Comparison of ENCODE assay signal across 17 cellular contexts in genomic region chr11:15651033-15651432, GRCh38.
A peak's percentile ranks its signal among the peaks of the same experiment; 100 is the strongest.
DNase-seq lines count a peak whose midpoint lies in the region; ATAC-seq, FAIRE-seq and TF ChIP-seq lines count a peak whose summit lies in the region.
"Had no signal": no experiment of that assay in that cellular context is flagged by ENCODE, and none has a peak within 500 bp of the region (broad histone marks: within the 10 kb centered on the region; RNA-seq: fewer than 3 reads in every experiment).

No MANE protein-coding gene starts in this region.

- peaks cover 14% of the 10 kb centered on the region for H3K27me3 Mint-ChIP-seq in activated naive CD4-positive, alpha-beta T cell treated with anti-CD3 and anti-CD28 coated beads, Interleukin-2, amount 50 U/mL, for 24 hours
- peaks cover 49% of the 10 kb centered on the region for H3K27me3 Mint-ChIP-seq in dendritic cell treated with granulocyte-macrophage colony-stimulating factor and Interleukin-4, amounts not matched to agents 40 ng/mL and 50 ng/mL, for 4 days

- peak overlapping the region; percentile 53 for H3K4me3 Mint-ChIP-seq in activated naive CD4-positive, alpha-beta T cell treated with anti-CD3 and anti-CD28 coated beads, Interleukin-2, amount 50 U/mL, for 24 hours
- peak overlapping the region; percentile 64 for H3K4me3 Mint-ChIP-seq in dendritic cell treated with granulocyte-macrophage colony-stimulating factor and Interleukin-4, amounts not matched to agents 40 ng/mL and 50 ng/mL, for 4 days
- H3K4me3 Mint-ChIP-seq: stimulated activated naive CD8-positive, alpha-beta T cell treated with anti-CD3 and anti-CD28 coated beads, Interleukin-15, Interleukin-2, amounts not matched to agents 100 ng/mL and 50 ng/mL, for 24 hours had no signal

- TF ChIP-seq CTCF in lower lobe of right lung (IDR thresholded peaks at IDR 0.05), result no peak
- no peak for TF ChIP-seq CTCF in transverse colon (IDR thresholded peaks at IDR 0.05)

- intact Hi-C loops in dendritic cell treated with granulocyte-macrophage colony-stimulating factor and Interleukin-4, amounts not matched to agents 40 ng/mL and 50 ng/mL, for 4 days (cut with micrococcal nuclease), result loop anchor here (2.0 to 10.0 kb wide), 6 partner anchors 91 to 1084 kb away; partner anchors contain the start of gene C11orf58
- intact Hi-C loops in lower lobe of right lung (cut with DNase I), result no loop called here
- intact Hi-C loops in transverse colon (cut with DNase I; ENCODE audit: low total_unique reads), result no loop called here

- peak overlapping the region; percentile 73 for H3K27ac ChIP-seq in lower lobe of right lung
- peak overlapping the region in 3 of 4 donors; percentile 63 to 81 (median 69) for H3K27ac ChIP-seq in transverse colon
- no peak overlapping the region for H3K27ac ChIP-seq in small intestine (ENCODE audit: low read depth in 1 of 2, low read length in 1 of 2)
- H3K27ac ChIP-seq: WERI-Rb-1 had no signal

- H3K36me3 Mint-ChIP-seq in activated naive CD4-positive, alpha-beta T cell treated with anti-CD3 and anti-CD28 coated beads, Interleukin-2, amount 50 U/mL, for 24 hours, result no peaks in the 10 kb centered on the region
- no peaks in the 10 kb centered on the region for H3K36me3 Mint-ChIP-seq in dendritic cell treated with granulocyte-macrophage colony-stimulating factor and Interleukin-4, amounts not matched to agents 40 ng/mL and 50 ng/mL, for 4 days (ENCODE audit: low read depth)

- H3K4me3 ChIP-seq in lower lobe of right lung (no peak overlapping the region), transverse colon (no peak overlapping the region), small intestine (ENCODE audit: low read depth in 1 of 2, low read length in 2 of 2) (no peak overlapping the region)

- no peak for TF ChIP-seq POLR2A in transverse colon (IDR thresholded peaks at IDR 0.05)

- FAIRE-seq in small intestine (lab: Jason Lieb, UNC), result no peak
- FAIRE-seq: G401.6 had no signal

- WGBS in transverse colon (ENCODE audit: low coverage in 1 of 2), 2 donors, result 81 to 88% methylated on average over 4 to 22 of the region's 22 CpGs
- WGBS in small intestine, 3 donors, result 72 to 84% (median 73%) methylated on average over 22 of the region's 22 CpGs

- no peak for ATAC-seq in lower lobe of right lung
- ATAC-seq in HG03571 (IDR thresholded peaks at IDR 0.05; ENCODE audit: unreplicated experiment), result no peak

- H3K4me1 Mint-ChIP-seq in activated naive CD4-positive, alpha-beta T cell treated with anti-CD3 and anti-CD28 coated beads, Interleukin-2, amount 50 U/mL, for 24 hours, result peaks cover 7% of the 10 kb centered on the region
- peaks cover 22% of the 10 kb centered on the region for H3K4me1 Mint-ChIP-seq in dendritic cell treated with granulocyte-macrophage colony-stimulating factor and Interleukin-4, amounts not matched to agents 40 ng/mL and 50 ng/mL, for 4 days (ENCODE audit: low read depth)

- H3K4me1 ChIP-seq in lower lobe of right lung (peaks cover 16% of the 10 kb centered on the region), transverse colon (peaks cover 8 to 16% (median 12%) of the 10 kb centered on the region in 4 donors), small intestine (ENCODE audit: control insufficient read depth in 2 of 2, insufficient read depth in 1 of 2, low read depth in 1 of 2, low read length in 1 of 2) (peaks cover 6 to 16% of the 10 kb centered on the region in 2 donors)

- DNase-seq in activated naive CD4-positive, alpha-beta T cell treated with anti-CD3 and anti-CD28 coated beads, Interleukin-2, amount 50 U/mL, for 16 hours, result no peak
- DNase-seq in lower lobe of right lung, result no peak
- no peak for DNase-seq in transverse colon
- no peak for DNase-seq in small intestine
- DNase-seq in NOMO-1 treated with dmso at 0.1 percent for 144 hours (lab: John Stamatoyannopoulos, UW; ENCODE audit: unreplicated experiment), result no peak
- DNase-seq: 8988T; activated naive CD4-positive, alpha-beta T cell; effector CD4-positive, alpha-beta T cell; Karpas-422; NCI-H510A treated with DMSO at 0.1 percent for 48 hours; OCI-M1; WERI-Rb-1 had no signal

- no peaks in the 10 kb centered on the region for H3K9me3 Mint-ChIP-seq in activated naive CD4-positive, alpha-beta T cell treated with anti-CD3 and anti-CD28 coated beads, Interleukin-2, amount 50 U/mL, for 24 hours
- no peaks in the 10 kb centered on the region for H3K9me3 Mint-ChIP-seq in dendritic cell treated with granulocyte-macrophage colony-stimulating factor and Interleukin-4, amounts not matched to agents 40 ng/mL and 50 ng/mL, for 4 days
- H3K9me3 Mint-ChIP-seq: stimulated activated naive CD8-positive, alpha-beta T cell treated with anti-CD3 and anti-CD28 coated beads, Interleukin-15, Interleukin-2, amounts not matched to agents 100 ng/mL and 50 ng/mL, for 24 hours had no signal

- H3K36me3 ChIP-seq in lower lobe of right lung (no peaks in the 10 kb centered on the region), transverse colon (no peaks in the 10 kb centered on the region), small intestine (ENCODE audit: control insufficient read depth in 2 of 2, insufficient read depth in 2 of 2, low read length in 2 of 2) (no peaks in the 10 kb centered on the region)
- H3K36me3 ChIP-seq: WERI-Rb-1 had no signal

- no peak for TF ChIP-seq EP300 in transverse colon (IDR thresholded peaks at IDR 0.05; ENCODE audit: low read depth)

- H3K9me3 ChIP-seq in lower lobe of right lung, result no peaks in the 10 kb centered on the region
- H3K9me3 ChIP-seq in transverse colon, result no peaks in the 10 kb centered on the region
- no peaks in the 10 kb centered on the region for H3K9me3 ChIP-seq in small intestine (ENCODE audit: control insufficient read depth, low read depth)

- H3K27ac Mint-ChIP-seq in activated naive CD4-positive, alpha-beta T cell treated with anti-CD3 and anti-CD28 coated beads, Interleukin-2, amount 50 U/mL, for 24 hours, result no peak overlapping the region
- H3K27ac Mint-ChIP-seq in dendritic cell treated with granulocyte-macrophage colony-stimulating factor and Interleukin-4, amounts not matched to agents 40 ng/mL and 50 ng/mL, for 4 days, result peak overlapping the region; percentile 77
- H3K27ac Mint-ChIP-seq: stimulated activated naive CD8-positive, alpha-beta T cell treated with anti-CD3 and anti-CD28 coated beads, Interleukin-15, Interleukin-2, amounts not matched to agents 100 ng/mL and 50 ng/mL, for 24 hours had no signal

- in situ Hi-C loops in transverse colon (cut with MboI; ENCODE audit: low pct_ligation_motif_present in 1 of 4, low pct_unique_long_range_greater_than_20kb in 1 of 4, low sequenced_read_pairs in 3 of 4), result no loop called here

- H3K27me3 ChIP-seq in lower lobe of right lung (ENCODE audit: low read depth) (peaks cover 4% of the 10 kb centered on the region), transverse colon (peaks cover 5% of the 10 kb centered on the region), small intestine (ENCODE audit: control insufficient read depth in 2 of 2, insufficient read depth in 2 of 2, low read length in 2 of 2) (no peaks in the 10 kb centered on the region)

Comparison
In these comparisons a context has a peak if more than half of its experiments do, and no peak if none do; other contexts are left out.
1. H3K27ac ChIP-seq: peak in lower lobe of right lung (single experiment) and transverse colon (3 of 4); none in small intestine (0 of 2).